In genomic region chr2:44801676-44802408, GRCh38 we compare ENCODE assay signal across 10 cellular contexts.
DNase-seq lines count a peak whose midpoint lies in the region; ATAC-seq lines count a peak whose summit lies in the region.
"Had no signal": no experiment of that assay in that cellular context is flagged by ENCODE, and none has a peak within 500 bp of the region (broad histone marks: within the 10 kb centered on the region; RNA-seq: fewer than 3 reads in every experiment).

No MANE protein-coding gene starts in this region.

- H3K79me2 ChIP-seq in mesendoderm (ENCODE audit: control insufficient read depth, insufficient read depth, low read length), result no peaks in the 10 kb centered on the region

- H3K79me1 ChIP-seq in mesendoderm (ENCODE audit: low read length), result no peaks in the 10 kb centered on the region

- peak overlapping the region; percentile 72 for H3K18ac ChIP-seq in mesendoderm (ENCODE audit: low read length)

- no peak overlapping the region for H2BK15ac ChIP-seq in mesendoderm (replicated peaks; ENCODE audit: low read depth)

- peaks cover 88% of the 10 kb centered on the region for H3K27me3 Mint-ChIP-seq in stimulated activated naive CD8-positive, alpha-beta T cell treated with anti-CD3 and anti-CD28 coated beads, Interleukin-15, Interleukin-2, amounts not matched to agents 100 ng/mL and 50 ng/mL, for 24 hours

- H4K8ac ChIP-seq in mesendoderm (ENCODE audit: low read depth, low read length), result peak overlapping the region; percentile 58

- H2BK120ac ChIP-seq in mesendoderm (ENCODE audit: low read depth, low read length), result peak overlapping the region; percentile 34

- peak overlapping the region; percentile 75 for H3K56ac ChIP-seq in mesendoderm (ENCODE audit: low read length)

- ATAC-seq in stimulated activated naive CD8-positive, alpha-beta T cell treated with anti-CD3 and anti-CD28 coated beads, Interleukin-15, Interleukin-2, amounts not matched to agents 100 U/mL and 50 U/mL, for 24 hours, result no peak
- no peak for ATAC-seq in GM21717 (IDR thresholded peaks at IDR 0.05; ENCODE audit: unreplicated experiment)

- H3K9ac ChIP-seq in mesendoderm (ENCODE audit: low read length), result peak overlapping the region; percentile 51

- no CpG with 5 or more reads among the region's 45 CpGs for WGBS in mesendoderm (ENCODE audit: extremely low coverage, insufficient coverage, low lambda C conversion rate)

- H3K27ac ChIP-seq in mesendoderm (ENCODE audit: low read depth, low read length), result peak overlapping the region; percentile 73

- H3K4me3 Mint-ChIP-seq in stimulated activated naive CD8-positive, alpha-beta T cell treated with anti-CD3 and anti-CD28 coated beads, Interleukin-15, Interleukin-2, amounts not matched to agents 100 ng/mL and 50 ng/mL, for 24 hours, result peak overlapping the region; percentile 64

- peak overlapping the region; percentile 48 for H3K4me2 ChIP-seq in mesendoderm (ENCODE audit: low read length)

- H2BK5ac ChIP-seq in mesendoderm (ENCODE audit: low read length), result no peak overlapping the region

- H3K9me3 Mint-ChIP-seq in stimulated activated naive CD8-positive, alpha-beta T cell treated with anti-CD3 and anti-CD28 coated beads, Interleukin-15, Interleukin-2, amounts not matched to agents 100 ng/mL and 50 ng/mL, for 24 hours, result no peaks in the 10 kb centered on the region

- H3K4me3 ChIP-seq in mesendoderm (ENCODE audit: low read length), result no peak overlapping the region

- DNase-seq in stimulated activated naive CD8-positive, alpha-beta T cell treated with anti-CD3 and anti-CD28 coated beads, Interleukin-15, Interleukin-2, amounts not matched to agents 100 U/mL and 50 U/mL, for 24 hours, result no peak
- peak; percentile 47 for DNase-seq in dermis blood vessel endothelial cell
- peak; percentile 40 for DNase-seq in mesendoderm
- DNase-seq in 8988T, result no peak
- no peak for DNase-seq in DMS153 (lab: John Stamatoyannopoulos, UW)
- DNase-seq in Kasumi-1 (lab: John Stamatoyannopoulos, UW), result no peak
- DNase-seq: stimulated activated CD4-positive, alpha-beta T cell treated with anti-CD3 and anti-CD28 coated beads, Interleukin-12 subunit alpha, Interleukin-12 subunit beta, amount 100 ng/mL, for 4 hours; stimulated activated naive CD4-positive, alpha-beta T cell treated with Interleukin-2 at 50 U/mL for 16 hours had no signal

- H3K4me1 ChIP-seq in mesendoderm (ENCODE audit: control insufficient read depth, low read depth, low read length), result peaks cover 9% of the 10 kb centered on the region

- no peak overlapping the region for H3K27ac Mint-ChIP-seq in stimulated activated naive CD8-positive, alpha-beta T cell treated with anti-CD3 and anti-CD28 coated beads, Interleukin-15, Interleukin-2, amounts not matched to agents 100 ng/mL and 50 ng/mL, for 24 hours

- no peak overlapping the region for H4K5ac ChIP-seq in mesendoderm (ENCODE audit: low read length)

- H3K4me1 Mint-ChIP-seq in stimulated activated naive CD8-positive, alpha-beta T cell treated with anti-CD3 and anti-CD28 coated beads, Interleukin-15, Interleukin-2, amounts not matched to agents 100 ng/mL and 50 ng/mL, for 24 hours (ENCODE audit: low read depth), result peaks cover 14% of the 10 kb centered on the region

- no peaks in the 10 kb centered on the region for H3K36me3 Mint-ChIP-seq in stimulated activated naive CD8-positive, alpha-beta T cell treated with anti-CD3 and anti-CD28 coated beads, Interleukin-15, Interleukin-2, amounts not matched to agents 100 ng/mL and 50 ng/mL, for 24 hours (ENCODE audit: low read depth)

- no peak overlapping the region for H2AK5ac ChIP-seq in mesendoderm (ENCODE audit: low read length)

- H3K4ac ChIP-seq in mesendoderm (ENCODE audit: low read depth, low read length), result peak overlapping the region; percentile 40

- no peak overlapping the region for H3K23ac ChIP-seq in mesendoderm (ENCODE audit: low read length)

- peaks cover 10% of the 10 kb centered on the region for H3K27me3 ChIP-seq in mesendoderm (ENCODE audit: insufficient read depth, low read length, poor library complexity)

- no peaks in the 10 kb centered on the region for H3K36me3 ChIP-seq in mesendoderm (ENCODE audit: control insufficient read depth, insufficient read depth, low read length)

Comparison
In these comparisons a context has a peak if more than half of its experiments do, and no peak if none do; other contexts are left out.
1. DNase-seq: peak in dermis blood vessel endothelial cell (single experiment) and mesendoderm (single experiment); none in stimulated activated naive CD8-positive, alpha-beta T cell treated with anti-CD3 and anti-CD28 coated beads, Interleukin-15, Interleukin-2, amounts not matched to agents 100 U/mL and 50 U/mL, for 24 hours (single experiment), 8988T (single experiment), DMS153 (single experiment) and Kasumi-1 (0 of 2).